8 cellular contexts compared by ENCODE assay signal in genomic region chr6:44223471-44224153, GRCh38. TPM values are rescaled to one million over a fixed set of nuclear protein-coding genes. Genes with fewer than 3 reads are reported as not detected.
DNase-seq lines count a peak whose midpoint lies in the region; ATAC-seq lines count a peak whose summit lies in the region.

Gene SLC29A1, plus strand, starts transcription at chr6:44223595. Its CDS starts 3,719 bp downstream, at chr6:44227314.

- H3K27me3 ChIP-seq in GM23248 (replicated peaks; ENCODE audit: insufficient read depth): no peaks in the 10 kb centered on the region
- H3K27me3 ChIP-seq in right cardiac atrium (ENCODE audit: control insufficient read depth, insufficient read depth): no peaks in the 10 kb centered on the region

- peak within 1 kb of the TSS; percentile 71 for H2AFZ ChIP-seq in GM23248

- in situ Hi-C loops in GM23248 (cut with MboI): no loop called here

- H3K9ac ChIP-seq in GM23248: peak within 1 kb of the TSS; percentile 52

- 0 out of 2 replicates have a peak, but pooled peaks cover 13% of the 10 kb centered on the region for H3F3A ChIP-seq in GM23248 (ENCODE audit: insufficient read depth)

- no peaks in the 10 kb centered on the region for H3K9me2 ChIP-seq in GM23248 (ENCODE audit: insufficient read depth)

- DNase-seq in DMS153 treated with DMSO at 0.1 percent for 48 hours (lab: John Stamatoyannopoulos, UW; ENCODE audit: unreplicated experiment): peak; percentile 65
- DNase-seq in GM23248: peak; percentile 75
- DNase-seq in NCI-H1092 treated with DMSO at 0.1 percent for 48 hours (lab: John Stamatoyannopoulos, UW): peak; percentile 81
- DNase-seq in T-helper 2 cell: peak; percentile 62 to 86 (median 79)
- peak in 41 of 56 donors; percentile 10 to 76 (median 46) for DNase-seq in amygdala (lab: John Stamatoyannopoulos, UW)
- peak; percentile 74 to 94 (median 93) for DNase-seq in right cardiac atrium
- peak; percentile 73 for DNase-seq in retina

- H3K9me3 ChIP-seq in GM23248 (ENCODE audit: low read depth) (no peaks in the 10 kb centered on the region), right cardiac atrium (ENCODE audit: control insufficient read depth, low read length) (no peaks in the 10 kb centered on the region)

- H3K4me1 ChIP-seq in GM23248 (ENCODE audit: insufficient read depth) (peaks cover 21% of the 10 kb centered on the region), right cardiac atrium (ENCODE audit: control insufficient read depth, insufficient read depth, low read length) (peaks cover 30% of the 10 kb centered on the region)

- 1 to 3% methylated on average over 30 to 40 of the region's 72 CpGs for WGBS in GM23248 (ENCODE audit: low coverage in 1 of 2, low lambda C conversion rate in 2 of 2, missing lambda C conversion rate in 2 of 2), 2 experiments
- WGBS in right cardiac atrium: under 1% methylated on average over 72 of the region's 72 CpGs

- H3K36me3 ChIP-seq in GM23248 (ENCODE audit: low read depth): no peaks in the 10 kb centered on the region

- no peak within 1 kb of the TSS for H3K27ac ChIP-seq in GM23248
- peak within 1 kb of the TSS; percentile 93 for H3K27ac ChIP-seq in right cardiac atrium (ENCODE audit: low read length)

- peak within 1 kb of the TSS; percentile 60 for H3K4me2 ChIP-seq in GM23248 (ENCODE audit: unreplicated experiment)

- H3K79me2 ChIP-seq in GM23248 (ENCODE audit: insufficient read depth): no peaks in the 10 kb centered on the region; the same call in 1 of the 2 replicates

- ATAC-seq in right cardiac atrium (peak; percentile 30 to 35), GM18873 (IDR thresholded peaks at IDR 0.05; ENCODE audit: low FRiP score, unreplicated experiment) (no peak)

- intact Hi-C loops in right cardiac atrium (cut with DNase I): no loop called here

- H3K4me3 ChIP-seq in GM23248 (peak within 1 kb of the TSS; percentile 67), right cardiac atrium (ENCODE audit: low read length) (peak within 1 kb of the TSS; percentile 67)

- H4K20me1 ChIP-seq in GM23248 (ENCODE audit: insufficient read depth): no peaks in the 10 kb centered on the region

RNA-seq across cellular contexts. Expression of gene SLC29A1, which starts in this region (rescaled TPM):
- 12.2 and 17.1 TPM in 2 replicates for total RNA-seq in GM23248 (2014; rRNA removed; shearing (Covaris generic))
- polyA plus RNA-seq in GM23248 (2016; fragmentation: Nextera tagmentation; extraction: Ambion mirVana) (18.4 and 19.2 TPM in 2 replicates), right cardiac atrium (63.2 TPM)
- 100 to 1,000 TPM; 129 to 177 (median 144) TPM for total RNA-seq in right cardiac atrium
